Comparison of ENCODE assay signal across 11 cellular contexts in the genomic region with DNA sequence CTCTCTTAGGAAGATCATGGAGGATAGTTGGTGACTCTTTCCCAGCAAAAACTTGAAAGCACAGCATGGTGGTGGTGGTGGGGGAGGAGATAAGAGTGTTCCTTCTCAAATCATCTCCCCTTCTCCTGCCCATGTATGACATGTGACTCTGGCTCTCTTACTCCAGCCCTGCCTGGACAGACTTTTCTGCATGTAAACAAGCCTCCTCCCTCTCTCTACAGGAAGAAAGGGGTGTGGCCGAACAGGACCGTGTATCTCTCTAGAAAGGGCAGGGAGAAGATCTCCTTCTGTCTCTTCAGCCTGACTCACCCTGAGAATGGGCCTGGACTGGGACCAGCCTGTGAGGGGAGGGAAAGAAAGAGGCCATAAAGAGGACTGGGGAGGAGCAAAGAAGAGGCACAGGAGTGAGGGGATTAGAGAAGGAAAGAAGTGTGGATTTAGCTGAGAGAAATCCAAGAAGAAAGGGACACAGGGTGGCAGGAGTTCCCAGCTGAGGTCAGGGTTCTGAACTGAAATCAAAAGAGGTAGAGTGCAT. TPM values are rescaled to one million over a fixed set of nuclear protein-coding genes. Genes with fewer than 3 reads are reported as not detected.
DNase-seq lines count a peak whose midpoint lies in the region; ATAC-seq and TF ChIP-seq lines count a peak whose summit lies in the region.
"Had no signal": no experiment of that assay in that cellular context is flagged by ENCODE, and none has a peak within 500 bp of the region (broad histone marks: within the 10 kb centered on the region; RNA-seq: fewer than 3 reads in every experiment).

No MANE protein-coding gene starts in this region.

- H3K27ac ChIP-seq in tibial artery: no peak overlapping the region

- H3K4me3 Mint-ChIP-seq in T-helper 2 cell treated with Interferon-gamma antibody and Interleukin-4, amounts not matched to agents 5 μg/mL and 100 μg/mL, for 36 hours: peak overlapping the region; percentile 61
- H3K4me3 Mint-ChIP-seq in central memory CD8-positive, alpha-beta T cell: peak overlapping the region; percentile 71
- H3K4me3 Mint-ChIP-seq in osteocyte (ENCODE audit: unreplicated experiment): peak overlapping the region; percentile 65

- H3K27me3 Mint-ChIP-seq in T-helper 2 cell treated with Interferon-gamma antibody and Interleukin-4, amounts not matched to agents 5 μg/mL and 100 μg/mL, for 36 hours (ENCODE audit: low read depth): peaks cover 28% of the 10 kb centered on the region
- H3K27me3 Mint-ChIP-seq in central memory CD8-positive, alpha-beta T cell: no peaks in the 10 kb centered on the region
- peaks cover 22% of the 10 kb centered on the region for H3K27me3 Mint-ChIP-seq in osteocyte (ENCODE audit: unreplicated experiment)

- no peak overlapping the region for H3K4me3 ChIP-seq in tibial artery

- no peak for ATAC-seq in central memory CD8-positive, alpha-beta T cell (replicated peaks; ENCODE audit: extremely low read depth, poor library complexity, severe bottlenecking)
- ATAC-seq: left ventricle myocardium superior had no signal

- DNase-seq in T-helper 2 cell treated with Interferon-gamma antibody and Interleukin-4, amounts not matched to agents 5 μg/mL and 100 μg/mL, for 36 hours (ENCODE audit: low spot score): no peak
- no peak for DNase-seq in T-helper 2 cell
- DNase-seq in NCI-H526 (lab: John Stamatoyannopoulos, UW): peak; percentile 21 to 39
- no peak for DNase-seq in central memory CD8-positive, alpha-beta T cell (ENCODE audit: low spot score in 2 of 2)
- peak; percentile 30 for DNase-seq in osteocyte (ENCODE audit: extremely low spot score, unreplicated experiment)
- DNase-seq in tibial artery: no peak
- DNase-seq in NOMO-1 (lab: John Stamatoyannopoulos, UW; ENCODE audit: unreplicated experiment in 2 of 2): no peak
- no peak for DNase-seq in SHP77 treated with DMSO at 0.1 percent for 48 hours (lab: John Stamatoyannopoulos, UW)
- DNase-seq: GDM1, left ventricle myocardium superior, NCI-H1436 treated with DMSO at 0.1 percent for 48 hours had no signal

- H3K9me3 ChIP-seq in tibial artery: no peaks in the 10 kb centered on the region

- H3K36me3 ChIP-seq in tibial artery: no peaks in the 10 kb centered on the region

- intact Hi-C loops in tibial artery (cut with DNase I; ENCODE audit: low total_unique reads): no loop called here

- H3K9me3 Mint-ChIP-seq in T-helper 2 cell treated with Interferon-gamma antibody and Interleukin-4, amounts not matched to agents 5 μg/mL and 100 μg/mL, for 36 hours: no peaks in the 10 kb centered on the region
- no peaks in the 10 kb centered on the region for H3K9me3 Mint-ChIP-seq in central memory CD8-positive, alpha-beta T cell
- H3K9me3 Mint-ChIP-seq in osteocyte (ENCODE audit: unreplicated experiment): peaks cover 1% of the 10 kb centered on the region

- TF ChIP-seq CTCF in osteocyte (IDR thresholded peaks at IDR 0.05) (no peak), tibial artery (IDR thresholded peaks at IDR 0.05) (no peak)

- H3K4me1 Mint-ChIP-seq in T-helper 2 cell treated with Interferon-gamma antibody and Interleukin-4, amounts not matched to agents 5 μg/mL and 100 μg/mL, for 36 hours (ENCODE audit: low read depth): peaks cover 14% of the 10 kb centered on the region
- H3K4me1 Mint-ChIP-seq in central memory CD8-positive, alpha-beta T cell: peaks cover 19% of the 10 kb centered on the region
- H3K4me1 Mint-ChIP-seq in osteocyte (ENCODE audit: unreplicated experiment): peaks cover 12% of the 10 kb centered on the region

- no peaks in the 10 kb centered on the region for H3K27me3 ChIP-seq in tibial artery

- H3K27ac Mint-ChIP-seq in T-helper 2 cell treated with Interferon-gamma antibody and Interleukin-4, amounts not matched to agents 5 μg/mL and 100 μg/mL, for 36 hours: peak overlapping the region; percentile 2
- peak overlapping the region; percentile 76 for H3K27ac Mint-ChIP-seq in central memory CD8-positive, alpha-beta T cell (ENCODE audit: low read depth)
- no peak overlapping the region for H3K27ac Mint-ChIP-seq in osteocyte (ENCODE audit: unreplicated experiment)

- peaks cover 2% of the 10 kb centered on the region for H3K36me3 Mint-ChIP-seq in T-helper 2 cell treated with Interferon-gamma antibody and Interleukin-4, amounts not matched to agents 5 μg/mL and 100 μg/mL, for 36 hours (ENCODE audit: low read depth)
- H3K36me3 Mint-ChIP-seq in central memory CD8-positive, alpha-beta T cell (ENCODE audit: insufficient read depth): peaks cover 6% of the 10 kb centered on the region
- peaks cover 2% of the 10 kb centered on the region for H3K36me3 Mint-ChIP-seq in osteocyte (ENCODE audit: unreplicated experiment)

- H3K4me1 ChIP-seq in tibial artery: peaks cover 0 to 14% (median 13%) of the 10 kb centered on the region in 4 donors

RNA-seq across cellular contexts. Expression of gene CELF6, which starts 1.5 kb away (rescaled TPM):
- 0.65 and 0.86 TPM in 2 replicates for total RNA-seq in osteocyte

RNA-seq across cellular contexts. Expression of gene PARP6, which starts 46.1 kb away (rescaled TPM):
- total RNA-seq in osteocyte: 93.9 and 97.8 TPM in 2 replicates

RNA-seq across cellular contexts. Expression of gene HEXA, which starts 57.3 kb away (rescaled TPM):
- total RNA-seq in osteocyte: 280 TPM in 2 replicates

Comparison
In these comparisons a context has a peak if more than half of its experiments do, and no peak if none do; other contexts are left out.
1. DNase-seq: peak in NCI-H526 (2 of 2) and osteocyte (single experiment); none in T-helper 2 cell treated with Interferon-gamma antibody and Interleukin-4, amounts not matched to agents 5 μg/mL and 100 μg/mL, for 36 hours (single experiment), T-helper 2 cell (0 of 5), central memory CD8-positive, alpha-beta T cell (0 of 2), tibial artery (0 of 2), NOMO-1 (0 of 2) and SHP77 treated with DMSO at 0.1 percent for 48 hours (single experiment).
2. Peak in every context shown above with its lines, with median percentiles within 50 percentile points of each other: H3K4me3 Mint-ChIP-seq.